In the genomic region with DNA sequence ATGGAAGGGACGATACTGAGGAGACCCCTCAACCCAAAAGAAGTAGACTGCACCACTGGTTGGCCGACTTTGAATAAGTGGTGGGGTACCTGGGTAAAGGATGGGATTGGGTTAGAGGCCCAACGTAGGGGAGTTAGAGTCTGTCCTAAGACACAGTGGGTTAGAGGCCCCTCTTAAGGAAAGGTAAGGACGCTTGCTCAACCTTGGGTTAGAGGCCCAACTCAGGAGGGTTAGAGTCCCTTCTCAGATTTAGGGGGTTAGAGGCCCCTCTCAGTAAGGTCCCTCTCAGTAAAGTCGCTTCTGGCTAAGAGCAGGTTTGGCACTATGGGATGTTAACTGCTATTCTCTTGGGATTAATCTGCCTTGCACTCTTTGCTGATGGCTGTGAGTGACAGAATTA, we compare ENCODE assay signal across 13 cellular contexts.
A peak's percentile ranks its signal among the peaks of the same experiment; 100 is the strongest.
DNase-seq lines count a peak whose midpoint lies in the region; FAIRE-seq and TF ChIP-seq lines count a peak whose summit lies in the region.
"Had no signal": no experiment of that assay in that cellular context is flagged by ENCODE, and none has a peak within 500 bp of the region (broad histone marks: within the 10 kb centered on the region; RNA-seq: fewer than 3 reads in every experiment).

No MANE protein-coding gene starts in this region.

- H4K5ac ChIP-seq in H1 (ENCODE audit: insufficient read length, low read depth, low read length) = no peak overlapping the region

- TF ChIP-seq CTCF in left ventricle myocardium inferior (IDR thresholded peaks at IDR 0.05; ENCODE audit: borderline replicate concordance) = no peak
- no peak for TF ChIP-seq CTCF in H1 (IDR thresholded peaks at IDR 0.05; ENCODE audit: control extremely low read depth in 1 of 3, insufficient read depth in 1 of 3, low read depth in 1 of 3, low read length in 3 of 3)
- TF ChIP-seq CTCF in prostate gland (IDR thresholded peaks at IDR 0.05) = no peak

- intact Hi-C loops in cardiac septum (cut with DNase I) (no loop called here), left ventricle myocardium inferior (cut with micrococcal nuclease) (no loop called here), prostate gland (cut with DNase I) (no loop called here)

- peak; percentile 22 for DNase-seq in cardiac septum (ENCODE audit: low spot score)
- DNase-seq in left ventricle myocardium inferior = no peak
- no peak for DNase-seq in H1 (ENCODE audit: low read depth in 1 of 2, low spot score in 2 of 2)
- DNase-seq in islet precursor cell = peak; percentile 19
- no peak for DNase-seq in activated CD8-positive, alpha-beta memory T cell treated with anti-CD3 and anti-CD28 coated beads, Interleukin-2, amount 50 U/mL, for 4 hours
- no peak for DNase-seq in prostate gland (ENCODE audit: low spot score)
- DNase-seq: Calu3; CD8-positive, alpha-beta T cell; DMS79 treated with DMSO at 0.1 percent for 48 hours; GF-D8; GOT3 had no signal

- no peak overlapping the region for H2BK120ac ChIP-seq in H1 (replicated peaks; ENCODE audit: low read depth, low read length)

- no peaks in the 10 kb centered on the region for H3K36me3 ChIP-seq in left ventricle myocardium inferior
- peaks cover 0 to 3% (median 0%) of the 10 kb centered on the region in 4 experiments; a peak in 3 of 8 replicates for H3K36me3 ChIP-seq in H1 (ENCODE audit: control insufficient read depth in 2 of 4, insufficient read depth in 4 of 4, low read length in 3 of 4)
- H3K36me3 ChIP-seq in prostate gland = no peaks in the 10 kb centered on the region
- H3K36me3 ChIP-seq: HAP-1 had no signal

- H4K20me1 ChIP-seq in H1 (replicated peaks in 1 of 2; ENCODE audit: control insufficient read depth in 1 of 2, insufficient read depth in 2 of 2, low read length in 2 of 2) = no peaks in the 10 kb centered on the region

- no peak overlapping the region for H3K4ac ChIP-seq in H1 (replicated peaks; ENCODE audit: insufficient read length, low read depth, low read length)

- H3K4me1 ChIP-seq in left ventricle myocardium inferior (peaks cover 36% of the 10 kb centered on the region), H1 (replicated peaks in 1 of 4; ENCODE audit: control insufficient read depth in 3 of 4, insufficient read depth in 4 of 4, low read length in 3 of 4) (peaks cover 8 to 25% (median 14%) of the 10 kb centered on the region in 4 experiments; a peak in 6 of 7 replicates), prostate gland (replicated peaks) (peaks cover 6% of the 10 kb centered on the region)

- H4K8ac ChIP-seq in H1 (ENCODE audit: extremely low read depth, insufficient read depth, low read length) = no peak overlapping the region

- no peak overlapping the region for H3K56ac ChIP-seq in H1 (replicated peaks; ENCODE audit: insufficient read length, low read depth, low read length)

- no peaks in the 10 kb centered on the region for H3K79me2 ChIP-seq in H1 (ENCODE audit: control insufficient read depth in 1 of 2, insufficient read depth in 2 of 2, low read length in 2 of 2)

- peaks cover 4% of the 10 kb centered on the region; the same call in 1 of the 2 replicates for H3K23me2 ChIP-seq in H1 (ENCODE audit: low read depth, low read length)

- no peak overlapping the region for H3K9ac ChIP-seq in H1 (replicated peaks in 1 of 4; ENCODE audit: extremely low read depth in 1 of 4, low read depth in 3 of 4, low read length in 3 of 4)
- H3K9ac ChIP-seq: BLaER1 treated with 17β-estradiol and CSF1 and Interleukin-3, amounts not matched to agents 10 nM and 100 nM had no signal

- H4K91ac ChIP-seq in H1 (replicated peaks; ENCODE audit: insufficient read length, low read length) = peak overlapping the region; percentile 35

- H2BK20ac ChIP-seq in H1 (ENCODE audit: low read length) = peak overlapping the region; percentile 94; the same call in 1 of the 2 replicates

- no peak overlapping the region for H2BK15ac ChIP-seq in H1 (ENCODE audit: low read length)

- no peak for TF ChIP-seq EP300 in H1 (IDR thresholded peaks at IDR 0.05; ENCODE audit: borderline replicate concordance in 1 of 2, low read depth in 2 of 2, low read length in 2 of 2)

- H3K27me3 ChIP-seq in left ventricle myocardium inferior (ENCODE audit: low read depth) (no peaks in the 10 kb centered on the region), H1 (replicated peaks in 1 of 4; ENCODE audit: control insufficient read depth in 3 of 4, extremely low read depth in 1 of 4, insufficient read depth in 3 of 4, low read length in 3 of 4) (peaks cover 0 to 17% (median under 1%) of the 10 kb centered on the region in 4 experiments; a peak in 5 of 7 replicates), prostate gland (replicated peaks; ENCODE audit: insufficient read depth) (no peaks in the 10 kb centered on the region)
- H3K27me3 ChIP-seq: BLaER1 treated with 17β-estradiol and CSF1 and Interleukin-3, amounts not matched to agents 10 nM and 100 nM had no signal

- H2BK12ac ChIP-seq in H1 (ENCODE audit: low read depth, low read length) = 0 out of 2 replicates have a peak overlapping the region, but pooled peaks have one; percentile 39

- H3K4me3 ChIP-seq in left ventricle myocardium inferior (no peak overlapping the region), H1 (ENCODE audit: extremely low read depth in 1 of 4, insufficient read depth in 2 of 4, low read depth in 3 of 4, low read length in 4 of 4) (no peak overlapping the region), prostate gland (no peak overlapping the region)
- H3K4me3 ChIP-seq: BLaER1 treated with 17β-estradiol and CSF1 and Interleukin-3, amounts not matched to agents 10 nM and 100 nM; HAP-1 had no signal

- H3K4me2 ChIP-seq in H1 (ENCODE audit: insufficient read depth in 1 of 2, low read depth in 2 of 2, low read length in 2 of 2) = peak overlapping the region in 1 of 2 experiments; percentile 62; a peak in 1 of 4 replicates
- H3K4me2 ChIP-seq: BLaER1 treated with 17β-estradiol and CSF1 and Interleukin-3, amounts not matched to agents 10 nM and 100 nM had no signal

- H3K27ac ChIP-seq in left ventricle myocardium inferior (replicated peaks) (no peak overlapping the region), H1 (ENCODE audit: low read depth, low read length) (no peak overlapping the region), prostate gland (no peak overlapping the region)
- H3K27ac ChIP-seq: BLaER1 treated with 17β-estradiol and CSF1 and Interleukin-3, amounts not matched to agents 10 nM and 100 nM had no signal

- H2AFZ ChIP-seq in H1 (ENCODE audit: low read length) = no peak overlapping the region

- no peak overlapping the region for H2AK5ac ChIP-seq in H1 (ENCODE audit: low read depth, low read length)

- H3K23ac ChIP-seq in H1 (ENCODE audit: insufficient read length) = no peak overlapping the region

- CTCF ChIA-PET in H1 (lab: Charles Lee; ENCODE audit: partially characterized antibody) = no interaction called here

- no peak for TF ChIP-seq POLR2A in H1 (IDR thresholded peaks at IDR 0.05; ENCODE audit: control extremely low read depth in 1 of 2, low read depth in 2 of 2, low read length in 2 of 2)
- TF ChIP-seq POLR2A in prostate gland (IDR thresholded peaks at IDR 0.05) = no peak

- H3K14ac ChIP-seq in H1 (ENCODE audit: insufficient read length) = no peak overlapping the region

- H2BK5ac ChIP-seq in H1 (ENCODE audit: low read depth, low read length) = no peak overlapping the region

- no peak for TF ChIP-seq RAD21 in H1 (IDR thresholded peaks at IDR 0.05 in 1 of 2, conservative IDR thresholded peaks at IDR 0.05 in 1 of 2; ENCODE audit: low read depth in 2 of 2, low read length in 2 of 2)

- no peak for FAIRE-seq in H1 (lab: Jason Lieb, UNC)

- WGBS in H1 (ENCODE audit: extremely low coverage in 1 of 2, insufficient coverage in 1 of 2, insufficient read length in 1 of 2, insufficient replicate concordance in 2 of 2, low coverage in 1 of 2, low lambda C conversion rate in 2 of 2, missing lambda C conversion rate in 1 of 2), 2 experiments = 86% methylated on average over 5 of the region's 5 CpGs; no CpG with 5 or more reads in 1 of the 2 experiments
- 92% methylated on average over 5 of the region's 5 CpGs for WGBS in prostate gland

- H3K9me3 ChIP-seq in left ventricle myocardium inferior (replicated peaks) (no peaks in the 10 kb centered on the region), H1 (ENCODE audit: insufficient read depth in 2 of 2, low read depth in 1 of 2, low read length in 1 of 2) (peaks cover 10 to 16% of the 10 kb centered on the region in 2 experiments), prostate gland (no peaks in the 10 kb centered on the region)

- no peaks in the 10 kb centered on the region for H3K79me1 ChIP-seq in H1 (ENCODE audit: low read depth, low read length)

- H3K18ac ChIP-seq in H1 (ENCODE audit: extremely low read depth, low read length) = no peak overlapping the region; the same call in 1 of the 2 replicates

- POLR2A ChIA-PET in H1 (lab: Charles Lee; ENCODE audit: partially characterized antibody) = no interaction called here

TF ChIP-seq in H1, 55 proteins besides CTCF, POLR2A, EP300 and RAD21:
- peak; percentile 88 for TF ChIP-seq HDAC6 (IDR thresholded peaks at IDR 0.05; ENCODE audit: low read depth, low read length)
- no peak for TF ChIP-seq TEAD4 (IDR thresholded peaks at IDR 0.05; ENCODE audit: low read depth, low read length)
- TF ChIP-seq, protein P1, sequence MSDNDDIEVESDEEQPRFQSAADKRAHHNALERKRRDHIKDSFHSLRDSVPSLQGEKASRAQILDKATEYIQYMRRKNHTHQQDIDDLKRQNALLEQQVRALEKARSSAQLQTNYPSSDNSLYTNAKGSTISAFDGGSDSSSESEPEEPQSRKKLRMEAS (IDR thresholded peaks at IDR 0.05) = no peak
- TF ChIP-seq RXRA (IDR thresholded peaks at IDR 0.05; ENCODE audit: insufficient read depth, low read depth, low read length) = 0 out of 2 replicates have a peak, but pooled peaks have one; percentile 23
- TF ChIP-seq POLR2AphosphoS5 (IDR thresholded peaks at IDR 0.05; ENCODE audit: low read depth, low read length) = peak; percentile 95
- 0 out of 2 replicates have a peak, but pooled peaks have one; percentile 17 for TF ChIP-seq CEBPB (IDR thresholded peaks at IDR 0.05; ENCODE audit: low read depth, low read length)
- peak; percentile 72; the same call in 1 of the 2 replicates for TF ChIP-seq TCF12 (IDR thresholded peaks at IDR 0.05; ENCODE audit: low read depth, low read length)
- TF ChIP-seq RNF2 (IDR thresholded peaks at IDR 0.05; ENCODE audit: borderline replicate concordance, low read depth, low read length, missing control alignments, poor library complexity, severe bottlenecking) = peak; percentile 31
- TF ChIP-seq, protein P2, sequence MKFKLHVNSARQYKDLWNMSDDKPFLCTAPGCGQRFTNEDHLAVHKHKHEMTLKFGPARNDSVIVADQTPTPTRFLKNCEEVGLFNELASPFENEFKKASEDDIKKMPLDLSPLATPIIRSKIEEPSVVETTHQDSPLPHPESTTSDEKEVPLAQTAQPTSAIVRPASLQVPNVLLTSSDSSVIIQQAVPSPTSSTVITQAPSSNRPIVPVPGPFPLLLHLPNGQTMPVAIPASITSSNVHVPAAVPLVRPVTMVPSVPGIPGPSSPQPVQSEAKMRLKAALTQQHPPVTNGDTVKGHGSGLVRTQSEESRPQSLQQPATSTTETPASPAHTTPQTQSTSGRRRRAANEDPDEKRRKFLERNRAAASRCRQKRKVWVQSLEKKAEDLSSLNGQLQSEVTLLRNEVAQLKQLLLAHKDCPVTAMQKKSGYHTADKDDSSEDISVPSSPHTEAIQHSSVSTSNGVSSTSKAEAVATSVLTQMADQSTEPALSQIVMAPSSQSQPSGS (IDR thresholded peaks at IDR 0.05; ENCODE audit: low read length) = no peak
TF ChIP-seq in H1: peak in this region for 6.

Comparison
In these comparisons a context has a peak if more than half of its experiments do, and no peak if none do; other contexts are left out.
1. DNase-seq: peak in cardiac septum (single experiment) and islet precursor cell (single experiment); none in left ventricle myocardium inferior (single experiment), H1 (0 of 2), activated CD8-positive, alpha-beta memory T cell treated with anti-CD3 and anti-CD28 coated beads, Interleukin-2, amount 50 U/mL, for 4 hours (single experiment) and prostate gland (single experiment).